In genomic region chr1:235866207-235866912, GRCh38 we compare ENCODE assay signal across 8 cellular contexts. TPM values are rescaled to one million over a fixed set of nuclear protein-coding genes. Genes with fewer than 3 reads are reported as not detected.
DNase-seq lines count a peak whose midpoint lies in the region; ATAC-seq and TF ChIP-seq lines count a peak whose summit lies in the region.

A gene with protein sequence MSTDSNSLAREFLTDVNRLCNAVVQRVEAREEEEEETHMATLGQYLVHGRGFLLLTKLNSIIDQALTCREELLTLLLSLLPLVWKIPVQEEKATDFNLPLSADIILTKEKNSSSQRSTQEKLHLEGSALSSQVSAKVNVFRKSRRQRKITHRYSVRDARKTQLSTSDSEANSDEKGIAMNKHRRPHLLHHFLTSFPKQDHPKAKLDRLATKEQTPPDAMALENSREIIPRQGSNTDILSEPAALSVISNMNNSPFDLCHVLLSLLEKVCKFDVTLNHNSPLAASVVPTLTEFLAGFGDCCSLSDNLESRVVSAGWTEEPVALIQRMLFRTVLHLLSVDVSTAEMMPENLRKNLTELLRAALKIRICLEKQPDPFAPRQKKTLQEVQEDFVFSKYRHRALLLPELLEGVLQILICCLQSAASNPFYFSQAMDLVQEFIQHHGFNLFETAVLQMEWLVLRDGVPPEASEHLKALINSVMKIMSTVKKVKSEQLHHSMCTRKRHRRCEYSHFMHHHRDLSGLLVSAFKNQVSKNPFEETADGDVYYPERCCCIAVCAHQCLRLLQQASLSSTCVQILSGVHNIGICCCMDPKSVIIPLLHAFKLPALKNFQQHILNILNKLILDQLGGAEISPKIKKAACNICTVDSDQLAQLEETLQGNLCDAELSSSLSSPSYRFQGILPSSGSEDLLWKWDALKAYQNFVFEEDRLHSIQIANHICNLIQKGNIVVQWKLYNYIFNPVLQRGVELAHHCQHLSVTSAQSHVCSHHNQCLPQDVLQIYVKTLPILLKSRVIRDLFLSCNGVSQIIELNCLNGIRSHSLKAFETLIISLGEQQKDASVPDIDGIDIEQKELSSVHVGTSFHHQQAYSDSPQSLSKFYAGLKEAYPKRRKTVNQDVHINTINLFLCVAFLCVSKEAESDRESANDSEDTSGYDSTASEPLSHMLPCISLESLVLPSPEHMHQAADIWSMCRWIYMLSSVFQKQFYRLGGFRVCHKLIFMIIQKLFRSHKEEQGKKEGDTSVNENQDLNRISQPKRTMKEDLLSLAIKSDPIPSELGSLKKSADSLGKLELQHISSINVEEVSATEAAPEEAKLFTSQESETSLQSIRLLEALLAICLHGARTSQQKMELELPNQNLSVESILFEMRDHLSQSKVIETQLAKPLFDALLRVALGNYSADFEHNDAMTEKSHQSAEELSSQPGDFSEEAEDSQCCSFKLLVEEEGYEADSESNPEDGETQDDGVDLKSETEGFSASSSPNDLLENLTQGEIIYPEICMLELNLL (N-terminal part only) (minus strand): TSS chr1:235866906. CDS start chr1:235830417, 36,489 bp downstream.

- peaks cover 21% of the 10 kb centered on the region for H3K4me1 ChIP-seq in PC-3 (ENCODE audit: insufficient read depth, low read length)
- peaks cover 4 to 38% (median 11%) of the 10 kb centered on the region in 4 donors for H3K4me1 ChIP-seq in transverse colon

- peaks cover 38% of the 10 kb centered on the region for H3K4me1 Mint-ChIP-seq in activated T-helper 17 cell treated with anti-CD3 and anti-CD28 coated beads, Interleukin-2, amount 50 U/mL, for 72 hours

- TF ChIP-seq POLR2A in transverse colon (IDR thresholded peaks at IDR 0.05): no peak

- H2AFZ ChIP-seq in PC-3 (ENCODE audit: low read length): peak within 1 kb of the TSS; percentile 97
- peak within 1 kb of the TSS; percentile 92 for H2AFZ ChIP-seq in neural cell (ENCODE audit: low read depth, low read length)

- H3K9me2 ChIP-seq in PC-3 (replicated peaks; ENCODE audit: low read length) (no peaks in the 10 kb centered on the region), neural cell (ENCODE audit: insufficient read depth, low read length) (no peaks in the 10 kb centered on the region)

- in situ Hi-C loops in transverse colon (cut with MboI; ENCODE audit: low pct_ligation_motif_present in 1 of 4, low pct_unique_long_range_greater_than_20kb in 1 of 4, low sequenced_read_pairs in 3 of 4): loop anchor here in 2 of 4 donors (10.0 to 25.0 kb wide), 2 partner anchors 96 to 98 kb away; no protein-coding TSS in a partner anchor

- ATAC-seq in GM19324 (IDR thresholded peaks at IDR 0.05; ENCODE audit: low FRiP score, unreplicated experiment): peak; percentile 63
- ATAC-seq in HG03354 (IDR thresholded peaks at IDR 0.05; ENCODE audit: poor library complexity, severe bottlenecking, unreplicated experiment): peak; percentile 57
- ATAC-seq in PC-3: peak; percentile 49
- peak; percentile 62 for ATAC-seq in activated T-helper 17 cell treated with anti-CD3 and anti-CD28 coated beads, Interleukin-2, amount 50 U/mL, for 72 hours (replicated peaks)

- POLR2A ChIA-PET in PC-3 (lab: Charles Lee; ENCODE audit: unreplicated experiment): interaction anchor here (0.6 to 0.7 kb wide), 3 partner anchors 36 to 199 kb away, joined by 3 to 6 read pairs (median 3); partner anchors contain the start of gene NID1

- H4K20me1 ChIP-seq in PC-3 (ENCODE audit: low read length) (no peaks in the 10 kb centered on the region), neural cell (ENCODE audit: insufficient read depth) (no peaks in the 10 kb centered on the region)

- no TSS peak for BruUV-seq in PC-3 (replicated peaks; lab: Mats Ljungman, UMichigan)

- 0 to 1% methylated on average over 15 to 19 of the region's 71 CpGs for WGBS in transverse colon (ENCODE audit: low coverage in 1 of 2), 2 donors

- no peaks in the 10 kb centered on the region for H3K27me3 Mint-ChIP-seq in activated T-helper 17 cell treated with anti-CD3 and anti-CD28 coated beads, Interleukin-2, amount 50 U/mL, for 72 hours

- no peak for TF ChIP-seq RAD21 in neural cell (conservative IDR thresholded peaks at IDR 0.05)

- peak within 1 kb of the TSS; percentile 81 for H3K9ac ChIP-seq in PC-3 (ENCODE audit: low read length)
- peak within 1 kb of the TSS; percentile 95 for H3K9ac ChIP-seq in neural cell (ENCODE audit: low read length)

- H3K36me3 ChIP-seq in PC-3 (ENCODE audit: low read depth, low read length) (no peaks in the 10 kb centered on the region), neural cell (ENCODE audit: insufficient read depth, low read length) (no peaks in the 10 kb centered on the region), transverse colon (no peaks in the 10 kb centered on the region)

- DNase-seq in CD1c-positive myeloid dendritic cell (ENCODE audit: extremely low spot score) (peak; percentile 67), PC-3 (peak; percentile 47), fibroblast of the conjunctiva (ENCODE audit: low read depth) (peak; percentile 17), transverse colon (peak; percentile 67)

- no peaks in the 10 kb centered on the region for H3K9me3 Mint-ChIP-seq in activated T-helper 17 cell treated with anti-CD3 and anti-CD28 coated beads, Interleukin-2, amount 50 U/mL, for 72 hours

- H3K9me3 ChIP-seq in PC-3 (ENCODE audit: low read length) (no peaks in the 10 kb centered on the region), neural cell (ENCODE audit: low read length) (no peaks in the 10 kb centered on the region), transverse colon (no peaks in the 10 kb centered on the region)

- peak within 1 kb of the TSS; percentile 88 for H3K4me3 ChIP-seq in PC-3 (ENCODE audit: low read length)
- peak within 1 kb of the TSS; percentile 88 for H3K4me3 ChIP-seq in neural cell (ENCODE audit: low read length)
- peak within 1 kb of the TSS; percentile 91 to 97 (median 96) for H3K4me3 ChIP-seq in transverse colon

- peak within 1 kb of the TSS; percentile 99 for H3K27ac Mint-ChIP-seq in activated T-helper 17 cell treated with anti-CD3 and anti-CD28 coated beads, Interleukin-2, amount 50 U/mL, for 72 hours

- H3F3A ChIP-seq in PC-3 (ENCODE audit: low read length, unreplicated experiment): no peaks in the 10 kb centered on the region
- no peaks in the 10 kb centered on the region for H3F3A ChIP-seq in neural cell (ENCODE audit: insufficient read depth, low read length, poor library complexity, severe bottlenecking)

- intact Hi-C loops in PC-3 (cut with micrococcal nuclease) (loop anchor here (1.0 to 2.0 kb wide), 2 partner anchors 44 to 80 kb away; no protein-coding TSS in a partner anchor), transverse colon (cut with DNase I; ENCODE audit: low total_unique reads) (no loop called here)

- H3K27ac ChIP-seq in PC-3 (ENCODE audit: low read length): peak within 1 kb of the TSS; percentile 28; the same call in 1 of the 2 replicates
- H3K27ac ChIP-seq in neural cell (ENCODE audit: low read length): peak within 1 kb of the TSS; percentile 99
- H3K27ac ChIP-seq in transverse colon: peak within 1 kb of the TSS; percentile 94 to 100 (median 98)

- H3K79me2 ChIP-seq in PC-3 (ENCODE audit: low read length) (peaks cover 38% of the 10 kb centered on the region), neural cell (replicated peaks; ENCODE audit: insufficient read depth, low read length) (peaks cover 38% of the 10 kb centered on the region)

- TF ChIP-seq CTCF in PC-3 (conservative IDR thresholded peaks at IDR 0.05; ENCODE audit: low read depth, low read length): peak; percentile 46
- TF ChIP-seq CTCF in neural cell (IDR thresholded peaks at IDR 0.05; ENCODE audit: poor library complexity, severe bottlenecking): peak; percentile 56
- TF ChIP-seq CTCF in transverse colon (IDR thresholded peaks at IDR 0.05): peak in 4 of 5 experiments; percentile 19 to 60 (median 42)

- H3K36me3 Mint-ChIP-seq in activated T-helper 17 cell treated with anti-CD3 and anti-CD28 coated beads, Interleukin-2, amount 50 U/mL, for 72 hours (ENCODE audit: low read depth): peaks cover 33% of the 10 kb centered on the region

- CTCF ChIA-PET in PC-3 (lab: Charles Lee): interaction anchor here (0.6 to 1.7 kb wide), 3 partner anchors 10 to 105 kb away, joined by 7 to 15 read pairs (median 9); no protein-coding TSS in a partner anchor

- TF ChIP-seq EP300 in neural cell (conservative IDR thresholded peaks at IDR 0.05; ENCODE audit: poor library complexity, severe bottlenecking) (no peak), transverse colon (IDR thresholded peaks at IDR 0.05; ENCODE audit: low read depth) (no peak)

- peak within 1 kb of the TSS; percentile 97 for H3K4me2 ChIP-seq in PC-3 (ENCODE audit: low read length)
- peak within 1 kb of the TSS; percentile 87 for H3K4me2 ChIP-seq in neural cell (ENCODE audit: low read length)

- no peaks in the 10 kb centered on the region for H3K27me3 ChIP-seq in PC-3 (ENCODE audit: low read length)
- H3K27me3 ChIP-seq in neural cell (ENCODE audit: insufficient read depth, low read depth, low read length): no peaks in the 10 kb centered on the region
- no peaks in the 10 kb centered on the region for H3K27me3 ChIP-seq in transverse colon

- peak within 1 kb of the TSS; percentile 97 for H3K4me3 Mint-ChIP-seq in activated T-helper 17 cell treated with anti-CD3 and anti-CD28 coated beads, Interleukin-2, amount 50 U/mL, for 72 hours

TF ChIP-seq in neural cell, 6 proteins besides CTCF, POLR2A, EP300 and RAD21 (continues in another document):
- peak; percentile 41 for TF ChIP-seq MXI1 (conservative IDR thresholded peaks at IDR 0.05; ENCODE audit: poor library complexity, severe bottlenecking)

RNA-seq across cellular contexts. Expression of the gene that starts here (rescaled TPM):
- total RNA-seq in PC-3 (2014; rRNA removed) (4.8 and 5.0 TPM in 2 replicates), transverse colon (10 to 100 TPM; 22.8 to 46.7 (median 32.1) TPM)
- 10 to 100 TPM; 19.8 to 41.2 TPM for total RNA-seq in activated T-helper 17 cell treated with anti-CD3 and anti-CD28 coated beads, Interleukin-2, amount 50 U/mL, for 72 hours
- 23.4 and 31.5 TPM in 2 replicates for polyA plus RNA-seq in neural cell
- polyA minus RNA-seq in neural cell: 87.9 and 104 TPM in 2 replicates

Comparison
In these comparisons a context has a peak if more than half of its experiments do, and no peak if none do; other contexts are left out.
1. Peak in every context shown above with its lines: DNase-seq, ATAC-seq, H3K4me3 ChIP-seq and H3K27ac ChIP-seq.
2. DNase-seq: peak in every context shown above with its lines; median percentile 67 in CD1c-positive myeloid dendritic cell; 67 in transverse colon; 47 in PC-3; 17 in fibroblast of the conjunctiva.
3. H3K27ac ChIP-seq: peak in every context shown above with its lines; median percentile 99 in neural cell; 98 in transverse colon; 28 in PC-3.